ENCODE assay signal across 7 cellular contexts in genomic region chr11:118241191-118242098, GRCh38. TPM values are rescaled to one million over a fixed set of nuclear protein-coding genes. Genes with fewer than 3 reads are reported as not detected.
DNase-seq lines count a peak whose midpoint lies in the region; ATAC-seq, FAIRE-seq and TF ChIP-seq lines count a peak whose summit lies in the region.

No MANE protein-coding gene starts in this region.

- H3K4me3 ChIP-seq in K562 (no peak overlapping the region), vagina (no peak overlapping the region)

- no peak for TF ChIP-seq RAD21 in K562 (CRISPR knock-in tag; conservative IDR thresholded peaks at IDR 0.05 in 1 of 2, IDR thresholded peaks at IDR 0.05 in 1 of 2)

- H2AFZ ChIP-seq in K562 (ENCODE audit: low read depth, low read length): no peak overlapping the region

- peaks cover 20% of the 10 kb centered on the region for H3K27me3 Mint-ChIP-seq in mesothelial cell of epicardium (ENCODE audit: low read depth)

- in situ Hi-C loops in K562 (cut with MboI): no loop called here

- H3K27me3 ChIP-seq in K562 (ENCODE audit: control insufficient read depth in 2 of 2, insufficient read depth in 2 of 2, low read length in 2 of 2) (peaks cover 0 to 9% of the 10 kb centered on the region in 2 experiments; a peak in 2 of 5 replicates), vagina (no peaks in the 10 kb centered on the region)

- peak overlapping the region; percentile 45 for H3K4me2 ChIP-seq in K562 (ENCODE audit: insufficient read depth, low read length)

- H3K9me3 Mint-ChIP-seq in mesothelial cell of epicardium: no peaks in the 10 kb centered on the region

- TF ChIP-seq CTCF in K562 (IDR thresholded peaks at IDR 0.05 in 2 of 3, conservative IDR thresholded peaks at IDR 0.05 in 1 of 3; ENCODE audit: insufficient read depth in 2 of 3, low read depth in 1 of 3, low read length in 3 of 3) (no peak), mesothelial cell of epicardium (IDR thresholded peaks at IDR 0.05; ENCODE audit: unreplicated experiment) (no peak), vagina (IDR thresholded peaks at IDR 0.05) (no peak)

- DNase-seq in SKM-1 treated with dmso at 0.1 percent for 144 hours (lab: John Stamatoyannopoulos, UW; ENCODE audit: unreplicated experiment) (peak; percentile 85), K562 (ENCODE audit: extremely low read depth in 1 of 4, low spot score in 3 of 4) (peak; percentile 35 to 77 (median 51)), mesothelial cell of epicardium (ENCODE audit: low spot score in 2 of 2, unreplicated experiment in 2 of 2) (peak in 1 of 2 experiments; percentile 44), vagina (ENCODE audit: extremely low spot score in 2 of 2) (no peak)

- peak; percentile 97 for TF ChIP-seq EP300 in K562 (IDR thresholded peaks at IDR 0.05; ENCODE audit: low read length)

- H3K9me3 ChIP-seq in K562 (replicated peaks; ENCODE audit: control insufficient read depth, insufficient read depth, low read depth, low read length): no peaks in the 10 kb centered on the region
- H3K9me3 ChIP-seq in vagina: no peaks in the 10 kb centered on the region

- no peaks in the 10 kb centered on the region for H3K79me2 ChIP-seq in K562 (ENCODE audit: control insufficient read depth, insufficient read depth, low read length)

- no peaks in the 10 kb centered on the region for H3K36me3 ChIP-seq in K562 (ENCODE audit: control insufficient read depth, insufficient read depth, low read length)
- H3K36me3 ChIP-seq in vagina: no peaks in the 10 kb centered on the region

- POLR2A ChIA-PET in K562 (lab: Yijun Ruan, JAX): interaction anchor here (0.8 to 1.1 kb wide), 3 partner anchors 10 to 27 kb away, joined by 3 to 5 read pairs (median 5); partner anchors contain the start of gene MPZL3

- H3K4me1 Mint-ChIP-seq in mesothelial cell of epicardium: peaks cover 55% of the 10 kb centered on the region

- WGBS in K562 (ENCODE audit: insufficient coverage, low coverage, missing lambda C conversion rate): 3% methylated on average over 9 of the region's 9 CpGs

- H3K36me3 Mint-ChIP-seq in mesothelial cell of epicardium: no peaks in the 10 kb centered on the region

- H3K27ac ChIP-seq in K562 (ENCODE audit: extremely low read depth, low read depth, low read length): peak overlapping the region; percentile 58; the same call in 2 of the 3 replicates
- H3K27ac ChIP-seq in vagina: peak overlapping the region; percentile 65

- peak overlapping the region; percentile 87 for H3K27ac Mint-ChIP-seq in mesothelial cell of epicardium

- TF ChIP-seq POLR2A in K562 (conservative IDR thresholded peaks at IDR 0.05) (no peak), vagina (IDR thresholded peaks at IDR 0.05) (no peak)

- H3K4me3 Mint-ChIP-seq in mesothelial cell of epicardium: peak overlapping the region; percentile 20

- peak; percentile 91 for FAIRE-seq in K562 (lab: Jason Lieb, UNC)

- ATAC-seq in GM18909 (IDR thresholded peaks at IDR 0.05; ENCODE audit: poor library complexity, unreplicated experiment): peak; percentile 87
- peak; percentile 66 for ATAC-seq in HG03097 (IDR thresholded peaks at IDR 0.05; ENCODE audit: low FRiP score, unreplicated experiment)
- peak; percentile 83 for ATAC-seq in K562
- ATAC-seq in GM19324 (IDR thresholded peaks at IDR 0.05; ENCODE audit: low FRiP score, unreplicated experiment): no peak

- CTCF ChIA-PET in K562 (lab: Yijun Ruan, JAX; ENCODE audit: low intra/inter-chr PET ratio): no interaction called here

- H4K20me1 ChIP-seq in K562 (replicated peaks; ENCODE audit: control insufficient read depth, insufficient read depth, low read length): no peaks in the 10 kb centered on the region; the same call in 1 of the 2 replicates

- H3K4me1 ChIP-seq in K562 (replicated peaks in 1 of 2; ENCODE audit: control insufficient read depth in 2 of 2, insufficient read depth in 2 of 2, low read length in 2 of 2): peaks cover 3 to 24% of the 10 kb centered on the region in 2 experiments
- peaks cover 23% of the 10 kb centered on the region for H3K4me1 ChIP-seq in vagina

- H3K9me1 ChIP-seq in K562 (ENCODE audit: control insufficient read depth, insufficient read depth, low read length): no peaks in the 10 kb centered on the region

- BruUV-seq in K562 (replicated peaks; lab: Mats Ljungman, UMichigan): no TSS peak

- H3K9ac ChIP-seq in K562 (ENCODE audit: insufficient read depth in 1 of 2, low read depth in 2 of 2, low read length in 2 of 2): peak overlapping the region; percentile 27 to 49; a peak in 2 of 4 replicates

- intact Hi-C loops in K562 (cut with micrococcal nuclease) (no loop called here), vagina (cut with DNase I) (no loop called here)

TF ChIP-seq in K562, 482 proteins besides CTCF, POLR2A, EP300 and RAD21 (continues in another document):
- no peak for TF ChIP-seq SIX5 (IDR thresholded peaks at IDR 0.05; ENCODE audit: borderline replicate concordance in 1 of 2, insufficient read depth in 1 of 2, low read depth in 1 of 2, low read length in 2 of 2)

RNA-seq across cellular contexts. Expression of gene MPZL3, which starts 10.7 kb away (rescaled TPM):
- total RNA-seq in K562 (2011; cell fraction: chromatin; rRNA removed; ENCODE audit: low replicate concordance): 0.74 and 1.2 TPM in 2 replicates
- 0.53 and 1.2 TPM in 2 replicates for total RNA-seq in K562 (2011; cell fraction: nucleolus; rRNA removed)
- total RNA-seq in K562 (2011; cell fraction: nucleoplasm; rRNA removed): 1.4 and 2.1 TPM in 2 replicates
- total RNA-seq in K562 (2014; rRNA removed) (1.2 and 1.3 TPM in 2 replicates), K562 (2014; rRNA removed; fragmentation: Illumina TruSeq; extraction: Trizol) (2.5 and 2.9 TPM in 2 replicates), K562 (2015; rRNA removed; fragmentation: Illumina TruSeq; extraction: Trizol) (1.7 and 1.9 TPM in 2 replicates), K562 (2021) (1.8 and 2.1 TPM in 2 replicates), mesothelial cell of epicardium (5.0 to 5.7 TPM (median 5.2 TPM) in 3 replicates), vagina (9.1 TPM)
- polyA plus RNA-seq in K562 (2011; rRNA removed) (1.5 and 3.3 TPM in 2 replicates), K562 (2014; fragmentation: Illumina TruSeq; extraction: Trizol) (1.5 TPM in 2 replicates), K562 (2014; fragmentation: Nextera tagmentation; extraction: Ambion mirVana) (1 to 10 TPM; 1.6 to 2.9 TPM), K562 (2014; rRNA removed) (0.97 and 1.1 TPM in 2 replicates)
- polyA plus RNA-seq in K562 (2011; cell fraction: cytosol; rRNA removed): 0.42 and 2.3 TPM in 2 replicates
- polyA plus RNA-seq in K562 (2011; cell fraction: nucleus; rRNA removed): 0.58 and 1.9 TPM in 2 replicates
- polyA plus RNA-seq in K562 (2012): 2.0 and 3.8 TPM in 2 replicates
- 3.3 and 8.2 TPM in 2 replicates for polyA minus RNA-seq in K562 (2011; rRNA and poly(A)+ RNA removed)
- 1.3 and 2.1 TPM in 2 replicates for polyA minus RNA-seq in K562 (2011; cell fraction: cytosol; rRNA and poly(A)+ RNA removed)
- polyA minus RNA-seq in K562 (2011; cell fraction: nucleus; rRNA and poly(A)+ RNA removed): 0.13 and 0.89 TPM in 2 replicates

RNA-seq across cellular contexts. Expression of gene JAML, which starts 16.6 kb away (rescaled TPM):
- total RNA-seq in K562 (2011; cell fraction: chromatin; rRNA removed; ENCODE audit: low replicate concordance): not detected in 2 replicates
- not detected in 2 replicates for total RNA-seq in K562 (2011; cell fraction: nucleolus; rRNA removed)
- total RNA-seq in K562 (2011; cell fraction: nucleoplasm; rRNA removed): not detected in 2 replicates
- total RNA-seq in K562 (2014; rRNA removed) (0.05 and 0.08 TPM in 2 replicates), K562 (2014; rRNA removed; fragmentation: Illumina TruSeq; extraction: Trizol) (not detected in 2 replicates), K562 (2015; rRNA removed; fragmentation: Illumina TruSeq; extraction: Trizol) (0.19 TPM in 1 of 2 replicates, not detected in the other), K562 (2021) (0.22 and 0.47 TPM in 2 replicates), mesothelial cell of epicardium (not detected in 3 replicates), vagina (17.2 TPM)
- polyA plus RNA-seq in K562 (2011; rRNA removed) (0.08 TPM in 1 of 2 replicates, not detected in the other), K562 (2014; fragmentation: Illumina TruSeq; extraction: Trizol) (0.09 and 0.12 TPM in 2 replicates), K562 (2014; fragmentation: Nextera tagmentation; extraction: Ambion mirVana) (under 1 TPM in 1 of 2 experiments, not detected in 1; 0.27 TPM), K562 (2014; rRNA removed) (0.32 TPM in 1 of 2 replicates, not detected in the other)
- polyA plus RNA-seq in K562 (2011; cell fraction: cytosol; rRNA removed): 0.12 TPM in 1 of 2 replicates, not detected in the other
- 0.09 and 0.35 TPM in 2 replicates for polyA plus RNA-seq in K562 (2011; cell fraction: nucleus; rRNA removed)
- 0.25 and 0.39 TPM in 2 replicates for polyA plus RNA-seq in K562 (2012)
- polyA minus RNA-seq in K562 (2011; rRNA and poly(A)+ RNA removed): not detected in 2 replicates
- not detected in 2 replicates for polyA minus RNA-seq in K562 (2011; cell fraction: cytosol; rRNA and poly(A)+ RNA removed)
- polyA minus RNA-seq in K562 (2011; cell fraction: nucleus; rRNA and poly(A)+ RNA removed): under 0.01 TPM in 1 of 2 replicates, not detected in the other

RNA-seq across cellular contexts. Expression of gene MPZL2, which starts 22.7 kb away (rescaled TPM):
- not detected in 2 replicates for total RNA-seq in K562 (2011; cell fraction: chromatin; rRNA removed; ENCODE audit: low replicate concordance)
- not detected in 2 replicates for total RNA-seq in K562 (2011; cell fraction: nucleolus; rRNA removed)
- total RNA-seq in K562 (2011; cell fraction: nucleoplasm; rRNA removed): not detected in 2 replicates
- total RNA-seq in K562 (2014; rRNA removed) (0.08 TPM in 1 of 2 replicates, not detected in the other), K562 (2014; rRNA removed; fragmentation: Illumina TruSeq; extraction: Trizol) (0.16 TPM in 1 of 2 replicates, not detected in the other), K562 (2015; rRNA removed; fragmentation: Illumina TruSeq; extraction: Trizol) (0.18 and 0.19 TPM in 2 replicates), K562 (2021) (0.09 and 0.29 TPM in 2 replicates), mesothelial cell of epicardium (32.3 to 36.9 TPM (median 32.8 TPM) in 3 replicates), vagina (165 TPM)
- polyA plus RNA-seq in K562 (2011; rRNA removed) (0.17 and 0.38 TPM in 2 replicates), K562 (2014; fragmentation: Illumina TruSeq; extraction: Trizol) (0.27 and 0.32 TPM in 2 replicates), K562 (2014; fragmentation: Nextera tagmentation; extraction: Ambion mirVana) (under 1 TPM; 0.14 to 0.28 TPM), K562 (2014; rRNA removed) (0.16 and 0.21 TPM in 2 replicates)
- 0.07 and 0.38 TPM in 2 replicates for polyA plus RNA-seq in K562 (2011; cell fraction: cytosol; rRNA removed)
- 0.50 and 0.69 TPM in 2 replicates for polyA plus RNA-seq in K562 (2011; cell fraction: nucleus; rRNA removed)
- polyA plus RNA-seq in K562 (2012): 0.23 and 0.28 TPM in 2 replicates
- polyA minus RNA-seq in K562 (2011; rRNA and poly(A)+ RNA removed): 0.07 and 0.60 TPM in 2 replicates
- polyA minus RNA-seq in K562 (2011; cell fraction: cytosol; rRNA and poly(A)+ RNA removed): not detected in 2 replicates
- polyA minus RNA-seq in K562 (2011; cell fraction: nucleus; rRNA and poly(A)+ RNA removed): 0.56 TPM in 1 of 2 replicates, not detected in the other

Comparison
In these comparisons a context has a peak if more than half of its experiments do, and no peak if none do; other contexts are left out.
1. DNase-seq: peak in SKM-1 treated with dmso at 0.1 percent for 144 hours (single experiment) and K562 (4 of 4); none in vagina (0 of 2).
2. RNA of gene JAML, which starts 16.6 kb away (total RNA-seq): 17.2 TPM in vagina (single experiment); 0.05 to 0.47 TPM in K562 and not detected in mesothelial cell of epicardium; every median in the first group is over 10 times any median in the second.
3. RNA of gene MPZL2, which starts 22.7 kb away (total RNA-seq): 165 TPM in vagina (single experiment) and 32.3 to 36.9 TPM in mesothelial cell of epicardium; 0.08 to 0.29 TPM in K562; every median in the first group is over 10 times any median in the second.